8 cellular contexts compared by ENCODE assay signal in genomic region chr10:103772096-103772845, GRCh38.
DNase-seq lines count a peak whose midpoint lies in the region; ATAC-seq and TF ChIP-seq lines count a peak whose summit lies in the region.

No MANE protein-coding gene starts in this region.

- H3K9me3 ChIP-seq in Peyer's patch (no peaks in the 10 kb centered on the region), ovary (no peaks in the 10 kb centered on the region)

- H3K27ac Mint-ChIP-seq in activated naive CD4-positive, alpha-beta T cell treated with anti-CD3 and anti-CD28 coated beads for 36 hours, result peak overlapping the region; percentile 84

- WGBS in ovary, 3 donors, result 0 to 2% (median 1%) methylated on average over 28 of the region's 28 CpGs

- TF ChIP-seq CTCF in AG09309 (IDR thresholded peaks at IDR 0.05; ENCODE audit: control insufficient read depth, insufficient read depth, low read depth, low read length, missing control alignments), result no peak
- TF ChIP-seq CTCF in Peyer's patch (IDR thresholded peaks at IDR 0.05), result no peak
- TF ChIP-seq CTCF in ovary (IDR thresholded peaks at IDR 0.05), result no peak

- H3K4me1 Mint-ChIP-seq in activated naive CD4-positive, alpha-beta T cell treated with anti-CD3 and anti-CD28 coated beads for 36 hours (ENCODE audit: low read depth), result peaks cover 24% of the 10 kb centered on the region

- CTCF ChIA-PET in activated naive CD4-positive, alpha-beta T cell treated with anti-CD3 and anti-CD28 coated beads for 36 hours (lab: Charles Lee), result interaction anchor here (0.5 to 2.4 kb wide), 7 partner anchors 10 to 67 kb away, joined by 3 to 13 read pairs (median 4); no protein-coding TSS in a partner anchor

- no peak for TF ChIP-seq EP300 in ovary (IDR thresholded peaks at IDR 0.05)

- no peaks in the 10 kb centered on the region for H3K27me3 ChIP-seq in Peyer's patch
- no peaks in the 10 kb centered on the region for H3K27me3 ChIP-seq in ovary

- H3K4me3 ChIP-seq in AG09309 (ENCODE audit: control insufficient read depth, low read depth, low read length) (peak overlapping the region; percentile 32), Peyer's patch (peak overlapping the region; percentile 30 to 53 (median 48)), ovary (peak overlapping the region; percentile 18)

- H3K4me1 ChIP-seq in Peyer's patch, result peaks cover 0 to 13% (median 6%) of the 10 kb centered on the region in 4 donors
- H3K4me1 ChIP-seq in ovary (ENCODE audit: insufficient read depth), result peaks cover 4% of the 10 kb centered on the region

- peak overlapping the region; percentile 47 to 79 (median 74) for H3K27ac ChIP-seq in Peyer's patch
- peak overlapping the region in 1 of 2 donors; percentile 68 for H3K27ac ChIP-seq in ovary

- H3K36me3 ChIP-seq in Peyer's patch (no peaks in the 10 kb centered on the region), ovary (no peaks in the 10 kb centered on the region)

- intact Hi-C loops in activated naive CD4-positive, alpha-beta T cell treated with anti-CD3 and anti-CD28 coated beads for 36 hours (cut with micrococcal nuclease), result no loop called here
- intact Hi-C loops in ovary (cut with DNase I), result loop anchor here in 1 of 4 donors (10.0 kb wide), 1 partner anchor 83 kb away; the partner anchor contains the start of gene SH3PXD2A

- H3K9me3 Mint-ChIP-seq in activated naive CD4-positive, alpha-beta T cell treated with anti-CD3 and anti-CD28 coated beads for 36 hours, result no peaks in the 10 kb centered on the region

- peak; percentile 73 for DNase-seq in AG09309 (ENCODE audit: low read depth)
- peak; percentile 77 to 89 (median 86) for DNase-seq in Peyer's patch
- peak; percentile 74 for DNase-seq in activated naive CD4-positive, alpha-beta T cell treated with anti-CD3 and anti-CD28 coated beads for 36 hours
- peak; percentile 68 for DNase-seq in germinal center (ENCODE audit: low spot score)
- DNase-seq in ovary, result peak; percentile 81 to 88 (median 85)
- DNase-seq in ureter (ENCODE audit: low spot score), result peak; percentile 89

- TF ChIP-seq POLR2A in GM18951 (IDR thresholded peaks at IDR 0.05; ENCODE audit: extremely low read depth, insufficient read depth, insufficient read length) (peak; percentile 57), Peyer's patch (IDR thresholded peaks at IDR 0.05) (peak in 1 of 2 donors; percentile 29), ovary (IDR thresholded peaks at IDR 0.05) (no peak)

- H3K27me3 Mint-ChIP-seq in activated naive CD4-positive, alpha-beta T cell treated with anti-CD3 and anti-CD28 coated beads for 36 hours (ENCODE audit: low read depth), result no peaks in the 10 kb centered on the region

- ATAC-seq in HG03175 (IDR thresholded peaks at IDR 0.05; ENCODE audit: unreplicated experiment), result peak; percentile 68

- peak overlapping the region; percentile 88 for H3K4me3 Mint-ChIP-seq in activated naive CD4-positive, alpha-beta T cell treated with anti-CD3 and anti-CD28 coated beads for 36 hours

- H3K36me3 Mint-ChIP-seq in activated naive CD4-positive, alpha-beta T cell treated with anti-CD3 and anti-CD28 coated beads for 36 hours (ENCODE audit: low read depth), result no peaks in the 10 kb centered on the region

- in situ Hi-C loops in GM18951 (cut with MboI; ENCODE audit: low sequenced_read_pairs, unreplicated experiment), result no loop called here
